Comparison of ENCODE assay signal across 8 cellular contexts in genomic region chr4:140156529-140157171, GRCh38. TPM values are rescaled to one million over a fixed set of nuclear protein-coding genes. Genes with fewer than 3 reads are reported as not detected.
A peak's percentile ranks its signal among the peaks of the same experiment; 100 is the strongest.
DNase-seq lines count a peak whose midpoint lies in the region; ATAC-seq and TF ChIP-seq lines count a peak whose summit lies in the region.

No MANE protein-coding gene starts in this region.

- H3K4me2 ChIP-seq in DOHH2 (ENCODE audit: low read length), result peak overlapping the region; percentile 68

- H3K9me3 ChIP-seq in DOHH2 (ENCODE audit: control insufficient read depth, insufficient read depth, low read length) (no peaks in the 10 kb centered on the region), Caco-2 (no peaks in the 10 kb centered on the region), psoas muscle (no peaks in the 10 kb centered on the region)

- H3K36me3 Mint-ChIP-seq in IgD-negative memory B cell (no peaks in the 10 kb centered on the region), Caco-2 (ENCODE audit: insufficient read depth, unreplicated experiment) (peaks cover 26% of the 10 kb centered on the region)
- H3K36me3 Mint-ChIP-seq in activated naive CD8-positive, alpha-beta T cell, result no peaks in the 10 kb centered on the region

- peaks cover 0 to 9% (median 0%) of the 10 kb centered on the region in 3 donors for H3K9me3 Mint-ChIP-seq in IgD-negative memory B cell
- no peaks in the 10 kb centered on the region for H3K9me3 Mint-ChIP-seq in activated naive CD8-positive, alpha-beta T cell (ENCODE audit: low read depth)
- no peaks in the 10 kb centered on the region for H3K9me3 Mint-ChIP-seq in Caco-2 (ENCODE audit: unreplicated experiment)

- H4K20me1 ChIP-seq in DOHH2 (ENCODE audit: control insufficient read depth, insufficient read depth, low read depth, low read length), result no peaks in the 10 kb centered on the region

- CTCF ChIA-PET in Caco-2 (lab: Charles Lee), result no interaction called here

- peak overlapping the region; percentile 6 to 84 (median 42) for H3K4me3 Mint-ChIP-seq in IgD-negative memory B cell
- H3K4me3 Mint-ChIP-seq in activated naive CD8-positive, alpha-beta T cell, result peak overlapping the region; percentile 69
- H3K4me3 Mint-ChIP-seq in Caco-2 (ENCODE audit: unreplicated experiment), result no peak overlapping the region

- H3K4me3 ChIP-seq in DOHH2 (ENCODE audit: low read length), result peak overlapping the region; percentile 49
- no peak overlapping the region for H3K4me3 ChIP-seq in Caco-2 (ENCODE audit: low read depth, low read length)
- no peak overlapping the region for H3K4me3 ChIP-seq in psoas muscle

- no TSS peak for BruUV-seq in Caco-2 (replicated peaks; lab: Mats Ljungman, UMichigan)

- POLR2A ChIA-PET in Caco-2 (lab: Charles Lee), result no interaction called here

- H3K27ac ChIP-seq in DOHH2 (ENCODE audit: low read depth, low read length), result peak overlapping the region; percentile 34
- no peak overlapping the region for H3K27ac ChIP-seq in psoas muscle

- H3F3A ChIP-seq in DOHH2 (ENCODE audit: control insufficient read depth, insufficient read depth), result peaks cover 15% of the 10 kb centered on the region; the same call in 1 of the 2 replicates

- TF ChIP-seq CTCF in DOHH2 (IDR thresholded peaks at IDR 0.05; ENCODE audit: low read depth, low read length, poor library complexity, severe bottlenecking) (no peak), Caco-2 (IDR thresholded peaks at IDR 0.05; ENCODE audit: insufficient read depth in 1 of 2, low read depth in 1 of 2, low read length in 1 of 2, severe bottlenecking in 1 of 2, unreplicated experiment in 1 of 2) (no peak), psoas muscle (IDR thresholded peaks at IDR 0.05) (no peak)

- 0 out of 2 replicates have a peak, but pooled peaks cover 3% of the 10 kb centered on the region for H3K36me3 ChIP-seq in DOHH2 (ENCODE audit: control insufficient read depth, low read length)
- no peaks in the 10 kb centered on the region for H3K36me3 ChIP-seq in Caco-2 (ENCODE audit: control insufficient read depth, insufficient read depth, low read length)
- H3K36me3 ChIP-seq in psoas muscle (ENCODE audit: insufficient read depth in 1 of 2, low read depth in 1 of 2), result no peaks in the 10 kb centered on the region

- DNase-seq in Caco-2 (no peak), psoas muscle (no peak), sciatic nerve (ENCODE audit: low spot score) (no peak), GDM1 (lab: John Stamatoyannopoulos, UW) (no peak)

- peaks cover 39% of the 10 kb centered on the region for H3K4me1 ChIP-seq in DOHH2 (ENCODE audit: control insufficient read depth, low read length)
- no peaks in the 10 kb centered on the region for H3K4me1 ChIP-seq in Caco-2
- H3K4me1 ChIP-seq in psoas muscle, result no peaks in the 10 kb centered on the region

- 76 to 89% (median 79%) methylated on average over 4 of the region's 4 CpGs for WGBS in psoas muscle, 3 donors

- peaks cover 15% of the 10 kb centered on the region for H3K79me2 ChIP-seq in DOHH2 (ENCODE audit: control insufficient read depth, low read length)

- H3K27ac Mint-ChIP-seq in IgD-negative memory B cell (peak overlapping the region in 2 of 3 donors; percentile 15 to 66), Caco-2 (ENCODE audit: unreplicated experiment) (no peak overlapping the region)
- H3K27ac Mint-ChIP-seq in activated naive CD8-positive, alpha-beta T cell, result peak overlapping the region; percentile 95

- H3K27me3 ChIP-seq in DOHH2 (ENCODE audit: control insufficient read depth, low read length) (no peaks in the 10 kb centered on the region), Caco-2 (replicated peaks; ENCODE audit: control insufficient read depth, insufficient read depth, low read length) (no peaks in the 10 kb centered on the region), psoas muscle (ENCODE audit: insufficient read depth in 3 of 3, low read length in 2 of 3) (no peaks in the 10 kb centered on the region)

- H3K27me3 Mint-ChIP-seq in IgD-negative memory B cell (peaks cover 57% of the 10 kb centered on the region), Caco-2 (ENCODE audit: insufficient read depth, unreplicated experiment) (no peaks in the 10 kb centered on the region)
- no peaks in the 10 kb centered on the region for H3K27me3 Mint-ChIP-seq in activated naive CD8-positive, alpha-beta T cell

- H3K4me1 Mint-ChIP-seq in IgD-negative memory B cell (peaks cover 19 to 29% (median 24%) of the 10 kb centered on the region in 3 donors), Caco-2 (ENCODE audit: low read depth, unreplicated experiment) (no peaks in the 10 kb centered on the region)
- peaks cover 40% of the 10 kb centered on the region for H3K4me1 Mint-ChIP-seq in activated naive CD8-positive, alpha-beta T cell (ENCODE audit: low read depth)

- ATAC-seq in GM21447 (IDR thresholded peaks at IDR 0.05; ENCODE audit: unreplicated experiment) (peak; percentile 79), psoas muscle (no peak), sciatic nerve (no peak)

- H3K9me2 ChIP-seq in DOHH2 (replicated peaks; ENCODE audit: control insufficient read depth, low read length), result no peaks in the 10 kb centered on the region

- intact Hi-C loops in Caco-2 (cut with micrococcal nuclease; ENCODE audit: unreplicated experiment), result no loop called here
- intact Hi-C loops in psoas muscle (cut with DNase I), result no loop called here
- intact Hi-C loops in sciatic nerve (cut with DNase I), result loop anchor here (5.0 to 10.0 kb wide), 2 partner anchors 86 to 422 kb away; no protein-coding TSS in a partner anchor

RNA-seq across cellular contexts. Expression of gene MAML3, which starts 2.7 kb away (rescaled TPM):
- polyA plus RNA-seq in IgD-negative memory B cell, result 0.03 TPM
- total RNA-seq in Caco-2 (2022), result 12.1 TPM in 2 replicates
- 1 to 10 TPM in 3 of 4 donors, under 1 TPM in 1; 0.74 to 2.7 (median 1.4) TPM for total RNA-seq in psoas muscle
- under 1 TPM; 0.43 to 0.49 (median 0.48) TPM for polyA plus RNA-seq in psoas muscle
- total RNA-seq in sciatic nerve, result 11.0 TPM
